Comparison of ENCODE assay signal across 13 cellular contexts in the genomic region with DNA sequence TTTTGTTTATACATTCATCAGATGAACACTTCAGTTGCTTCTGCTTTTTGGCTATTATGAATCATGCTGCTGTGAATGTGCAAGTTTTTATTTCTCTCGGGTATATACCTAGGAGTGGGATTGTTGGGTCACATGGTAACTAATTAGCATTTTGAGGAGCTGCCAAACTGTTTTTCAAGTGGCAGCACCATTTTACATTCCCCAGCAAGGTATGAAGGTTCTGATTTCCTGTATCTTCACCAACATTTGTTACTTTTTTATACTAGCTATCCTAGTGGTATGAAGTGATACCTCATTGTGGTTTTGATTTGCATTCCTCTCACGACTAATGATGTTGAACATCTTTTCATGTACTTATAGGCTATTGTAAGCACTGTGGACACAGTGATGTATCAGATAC. TPM values are rescaled to one million over a fixed set of nuclear protein-coding genes. Genes with fewer than 3 reads are reported as not detected.
DNase-seq lines count a peak whose midpoint lies in the region; ATAC-seq and TF ChIP-seq lines count a peak whose summit lies in the region.
"Had no signal": no experiment of that assay in that cellular context is flagged by ENCODE, and none has a peak within 500 bp of the region (broad histone marks: within the 10 kb centered on the region; RNA-seq: fewer than 3 reads in every experiment).

No MANE protein-coding gene starts in this region.

- no peak overlapping the region for H3K4me3 Mint-ChIP-seq in activated CD8-positive, alpha-beta memory T cell treated with anti-CD3 and anti-CD28 coated beads, Interleukin-2, amount 10 ng/mL, durations not matched to agents 7 days and 5 days
- no peak overlapping the region for H3K4me3 Mint-ChIP-seq in type B pancreatic cell
- H3K4me3 Mint-ChIP-seq: activated naive CD8-positive, alpha-beta T cell treated with anti-CD3 and anti-CD28 coated beads, Interleukin-2, amount 10 ng/mL, durations not matched to agents 7 days and 5 days; endodermal cell had no signal

- no peaks in the 10 kb centered on the region for H3K9me3 Mint-ChIP-seq in activated CD8-positive, alpha-beta memory T cell treated with anti-CD3 and anti-CD28 coated beads, Interleukin-2, amount 10 ng/mL, durations not matched to agents 7 days and 5 days (ENCODE audit: low read depth)
- no peaks in the 10 kb centered on the region for H3K9me3 Mint-ChIP-seq in type B pancreatic cell
- H3K9me3 Mint-ChIP-seq: activated naive CD8-positive, alpha-beta T cell treated with anti-CD3 and anti-CD28 coated beads, Interleukin-2, amount 10 ng/mL, durations not matched to agents 7 days and 5 days; endodermal cell had no signal

- peaks cover 44% of the 10 kb centered on the region for H3K36me3 Mint-ChIP-seq in activated CD8-positive, alpha-beta memory T cell treated with anti-CD3 and anti-CD28 coated beads, Interleukin-2, amount 10 ng/mL, durations not matched to agents 7 days and 5 days
- H3K36me3 Mint-ChIP-seq in type B pancreatic cell = peaks cover 39% of the 10 kb centered on the region

- H2AFZ ChIP-seq in MM.1S (ENCODE audit: low read length) = no peak overlapping the region
- H2AFZ ChIP-seq: parathyroid adenoma had no signal

- H3K4me1 Mint-ChIP-seq in activated CD8-positive, alpha-beta memory T cell treated with anti-CD3 and anti-CD28 coated beads, Interleukin-2, amount 10 ng/mL, durations not matched to agents 7 days and 5 days = peaks cover 7% of the 10 kb centered on the region
- no peaks in the 10 kb centered on the region for H3K4me1 Mint-ChIP-seq in type B pancreatic cell (ENCODE audit: unreplicated experiment)
- H3K4me1 Mint-ChIP-seq: activated naive CD8-positive, alpha-beta T cell treated with anti-CD3 and anti-CD28 coated beads, Interleukin-2, amount 10 ng/mL, durations not matched to agents 7 days and 5 days; endodermal cell had no signal

- no peaks in the 10 kb centered on the region for H3K9me2 ChIP-seq in MM.1S (replicated peaks; ENCODE audit: insufficient read depth, low read length)

- no peak overlapping the region for H3K4me3 ChIP-seq in MM.1S (ENCODE audit: low read length)

- no peak overlapping the region for H3K27ac ChIP-seq in MM.1S (ENCODE audit: low read length)
- H3K27ac ChIP-seq: 22Rv1, parathyroid adenoma had no signal

- no peaks in the 10 kb centered on the region for H3K36me3 ChIP-seq in MM.1S (replicated peaks; ENCODE audit: insufficient read depth, low read length)

- no peaks in the 10 kb centered on the region for H3K27me3 ChIP-seq in MM.1S (replicated peaks; ENCODE audit: insufficient read depth, low read length)

- H3F3A ChIP-seq in MM.1S (ENCODE audit: insufficient read depth, low read length) = no peaks in the 10 kb centered on the region

- no peaks in the 10 kb centered on the region for H3K9me3 ChIP-seq in MM.1S (replicated peaks; ENCODE audit: insufficient read depth, low read length)

- DNase-seq in DMS 273 (lab: John Stamatoyannopoulos, UW; ENCODE audit: unreplicated experiment) (peak; percentile 30), DMS 273 treated with DMSO at 0.1 percent for 48 hours (lab: John Stamatoyannopoulos, UW) (no peak), MM.1S (peak; percentile 35), iris pigment epithelial cell (ENCODE audit: low read depth) (peak; percentile 71), NCI-H2081 (lab: John Stamatoyannopoulos, UW) (no peak), type B pancreatic cell (ENCODE audit: extremely low spot score, unreplicated experiment) (no peak)
- no peak for DNase-seq in activated CD8-positive, alpha-beta memory T cell treated with anti-CD3 and anti-CD28 coated beads, Interleukin-2, amount 10 ng/mL, durations not matched to agents 7 days and 5 days
- DNase-seq: activated naive CD8-positive, alpha-beta T cell treated with anti-CD3 and anti-CD28 coated beads, Interleukin-2, amount 10 ng/mL, durations not matched to agents 7 days and 5 days; endodermal cell; stimulated activated CD4-positive, alpha-beta T cell treated with anti-CD3 and anti-CD28 coated beads, Interleukin-1b, Interleukin-23, amount 100 ng/mL, for 48 hours had no signal

- no peaks in the 10 kb centered on the region for H4K20me1 ChIP-seq in MM.1S (ENCODE audit: insufficient read depth, low read length)

- TF ChIP-seq CTCF in MM.1S (IDR thresholded peaks at IDR 0.05; ENCODE audit: low read length) (no peak), type B pancreatic cell (conservative IDR thresholded peaks at IDR 0.05) (no peak)

- H3K4me2 ChIP-seq in MM.1S (ENCODE audit: low read depth, low read length) = no peak overlapping the region

- CTCF ChIA-PET in activated CD8-positive, alpha-beta memory T cell treated with anti-CD3 and anti-CD28 coated beads, Interleukin-2, amount 10 ng/mL, durations not matched to agents 7 days and 5 days (lab: Charles Lee) = no interaction called here

- H3K4me1 ChIP-seq in MM.1S (ENCODE audit: low read length) = peaks cover 7% of the 10 kb centered on the region
- H3K4me1 ChIP-seq: parathyroid adenoma had no signal

- H3K79me2 ChIP-seq in MM.1S (ENCODE audit: low read length) = no peaks in the 10 kb centered on the region
- H3K79me2 ChIP-seq: parathyroid adenoma had no signal

- H3K9ac ChIP-seq in MM.1S (ENCODE audit: low read length) = no peak overlapping the region
- H3K9ac ChIP-seq: parathyroid adenoma had no signal

- ATAC-seq in GM21723 (IDR thresholded peaks at IDR 0.05; ENCODE audit: unreplicated experiment) = peak; percentile 60
- ATAC-seq in activated CD8-positive, alpha-beta memory T cell treated with anti-CD3 and anti-CD28 coated beads, Interleukin-2, amount 10 ng/mL, durations not matched to agents 7 days and 5 days = no peak

- no peaks in the 10 kb centered on the region for H3K27me3 Mint-ChIP-seq in activated CD8-positive, alpha-beta memory T cell treated with anti-CD3 and anti-CD28 coated beads, Interleukin-2, amount 10 ng/mL, durations not matched to agents 7 days and 5 days
- no peaks in the 10 kb centered on the region for H3K27me3 Mint-ChIP-seq in type B pancreatic cell
- H3K27me3 Mint-ChIP-seq: activated naive CD8-positive, alpha-beta T cell treated with anti-CD3 and anti-CD28 coated beads, Interleukin-2, amount 10 ng/mL, durations not matched to agents 7 days and 5 days had no signal

- H3K27ac Mint-ChIP-seq in activated CD8-positive, alpha-beta memory T cell treated with anti-CD3 and anti-CD28 coated beads, Interleukin-2, amount 10 ng/mL, durations not matched to agents 7 days and 5 days = no peak overlapping the region
- H3K27ac Mint-ChIP-seq in type B pancreatic cell = no peak overlapping the region
- H3K27ac Mint-ChIP-seq: activated naive CD8-positive, alpha-beta T cell treated with anti-CD3 and anti-CD28 coated beads, Interleukin-2, amount 10 ng/mL, durations not matched to agents 7 days and 5 days; endodermal cell had no signal

RNA-seq across cellular contexts. Expression of gene DYNC1I2, which starts 53.9 kb away (rescaled TPM):
- total RNA-seq in activated CD8-positive, alpha-beta memory T cell treated with anti-CD3 and anti-CD28 coated beads, Interleukin-2, amount 10 ng/mL, durations not matched to agents 7 days and 5 days = 10 to 100 TPM; 41.6 to 49.5 TPM
- total RNA-seq in type B pancreatic cell (ENCODE audit: low replicate concordance) = 97.3 and 115 TPM in 2 replicates

Comparison
In these comparisons a context has a peak if more than half of its experiments do, and no peak if none do; other contexts are left out.
1. DNase-seq: peak in DMS 273 (single experiment), MM.1S (single experiment) and iris pigment epithelial cell (single experiment); none in DMS 273 treated with DMSO at 0.1 percent for 48 hours (single experiment), NCI-H2081 (0 of 2), activated CD8-positive, alpha-beta memory T cell treated with anti-CD3 and anti-CD28 coated beads, Interleukin-2, amount 10 ng/mL, durations not matched to agents 7 days and 5 days (single experiment) and type B pancreatic cell (single experiment).